ENCODE assay signal across 11 cellular contexts in genomic region chr6:159953091-159953581, GRCh38. TPM values are rescaled to one million over a fixed set of nuclear protein-coding genes. Genes with fewer than 3 reads are reported as not detected.
DNase-seq lines count a peak whose midpoint lies in the region; ATAC-seq and TF ChIP-seq lines count a peak whose summit lies in the region.
"Had no signal": no experiment of that assay in that cellular context is flagged by ENCODE, and none has a peak within 500 bp of the region (broad histone marks: within the 10 kb centered on the region; RNA-seq: fewer than 3 reads in every experiment).

No MANE protein-coding gene starts in this region.

- no peaks in the 10 kb centered on the region for H3K9me3 ChIP-seq in adipocyte (ENCODE audit: control insufficient read depth, low read length)
- no peaks in the 10 kb centered on the region for H3K9me3 ChIP-seq in skeletal muscle tissue (ENCODE audit: control insufficient read depth in 3 of 3, low read length in 3 of 3)
- H3K9me3 ChIP-seq: ascending aorta had no signal

- H3K4me3 ChIP-seq in adipocyte (ENCODE audit: low read length) (peak overlapping the region; percentile 41), skeletal muscle tissue (ENCODE audit: low read length in 3 of 3) (peak overlapping the region in 1 of 3 donors; percentile 22)
- H3K4me3 ChIP-seq: ascending aorta had no signal

- CTCF ChIA-PET in GM10248 (lab: Yijun Ruan, JAX) = no interaction called here
- CTCF ChIA-PET in activated CD4-positive, alpha-beta memory T cell treated with anti-CD3 and anti-CD28 coated beads for 36 hours (lab: Charles Lee) = interaction anchor here (0.6 kb wide), 1 partner anchor 57 kb away, joined by 4 read pairs; no protein-coding TSS in a partner anchor

- no peaks in the 10 kb centered on the region for H3K36me3 ChIP-seq in adipocyte (ENCODE audit: control insufficient read depth, insufficient read depth, low read length, severe bottlenecking)
- H3K36me3 ChIP-seq in skeletal muscle tissue (ENCODE audit: control insufficient read depth in 3 of 3, insufficient read depth in 3 of 3, low read length in 3 of 3) = no peaks in the 10 kb centered on the region
- H3K36me3 ChIP-seq: ascending aorta had no signal

- H3K27ac ChIP-seq in skeletal muscle tissue (ENCODE audit: low read depth, low read length) = peak overlapping the region; percentile 9
- H3K27ac ChIP-seq: ascending aorta had no signal

- H3K27ac Mint-ChIP-seq in HFFc6 = no peak overlapping the region
- no peak overlapping the region for H3K27ac Mint-ChIP-seq in activated CD4-positive, alpha-beta memory T cell treated with anti-CD3 and anti-CD28 coated beads for 36 hours
- H3K27ac Mint-ChIP-seq: activated CD8-positive, alpha-beta T cell treated with anti-CD3 and anti-CD28 coated beads for 36 hours had no signal

- POLR2A ChIA-PET in GM10248 (lab: Yijun Ruan, JAX) = no interaction called here
- POLR2A ChIA-PET in activated CD4-positive, alpha-beta memory T cell treated with anti-CD3 and anti-CD28 coated beads for 36 hours (lab: Charles Lee) = no interaction called here

- DNase-seq in HFFc6 (peak; percentile 13), adipocyte (ENCODE audit: low read depth) (peak; percentile 92), iris pigment epithelial cell (ENCODE audit: low read depth) (peak; percentile 95), GM10248 (ENCODE audit: extremely low spot score) (no peak), ecto neural progenitor cell (ENCODE audit: low spot score) (no peak)
- DNase-seq in activated CD4-positive, alpha-beta memory T cell treated with anti-CD3 and anti-CD28 coated beads for 36 hours = no peak
- DNase-seq: activated CD8-positive, alpha-beta T cell treated with anti-CD3 and anti-CD28 coated beads for 36 hours; SHP77 treated with DMSO at 0.1 percent for 48 hours had no signal

- no peak overlapping the region for H3K4me3 Mint-ChIP-seq in HFFc6
- no peak overlapping the region for H3K4me3 Mint-ChIP-seq in activated CD4-positive, alpha-beta memory T cell treated with anti-CD3 and anti-CD28 coated beads for 36 hours
- H3K4me3 Mint-ChIP-seq: activated CD8-positive, alpha-beta T cell treated with anti-CD3 and anti-CD28 coated beads for 36 hours had no signal

- H3K27me3 ChIP-seq in adipocyte (replicated peaks; ENCODE audit: control insufficient read depth, insufficient read depth, low read length) = no peaks in the 10 kb centered on the region
- H3K27me3 ChIP-seq in skeletal muscle tissue (ENCODE audit: control insufficient read depth in 3 of 3, insufficient read depth in 3 of 3, low read length in 3 of 3) = no peaks in the 10 kb centered on the region
- H3K27me3 ChIP-seq: ascending aorta had no signal

- TF ChIP-seq CTCF in HFFc6 (IDR thresholded peaks at IDR 0.05) (no peak), GM10248 (IDR thresholded peaks at IDR 0.05; ENCODE audit: control extremely low read depth, extremely low read depth, low read depth, missing control alignments) (no peak)

- H3K4me1 ChIP-seq in adipocyte (ENCODE audit: control insufficient read depth, insufficient read depth, low read length) (peaks cover 27% of the 10 kb centered on the region), skeletal muscle tissue (ENCODE audit: control insufficient read depth in 3 of 3, insufficient read depth in 3 of 3, low read length in 3 of 3) (peaks cover 5 to 7% (median 6%) of the 10 kb centered on the region in 3 donors)
- H3K4me1 ChIP-seq: ascending aorta had no signal

- peaks cover 11% of the 10 kb centered on the region for H3K27me3 Mint-ChIP-seq in HFFc6 (ENCODE audit: insufficient read depth)
- H3K27me3 Mint-ChIP-seq in activated CD4-positive, alpha-beta memory T cell treated with anti-CD3 and anti-CD28 coated beads for 36 hours = peaks cover 2% of the 10 kb centered on the region

- intact Hi-C loops in activated CD4-positive, alpha-beta memory T cell treated with anti-CD3 and anti-CD28 coated beads for 36 hours (cut with micrococcal nuclease) = no loop called here

- no peak for ATAC-seq in activated CD4-positive, CD25-positive, alpha-beta regulatory T cell treated with anti-CD3 and anti-CD28 coated beads, Interleukin-2, amount 50 U/mL, for 24 hours
- ATAC-seq: activated CD8-positive, alpha-beta T cell treated with anti-CD3 and anti-CD28 coated beads for 36 hours had no signal

- peaks cover 18% of the 10 kb centered on the region for H3K4me1 Mint-ChIP-seq in HFFc6 (ENCODE audit: low read depth)
- H3K4me1 Mint-ChIP-seq in activated CD4-positive, alpha-beta memory T cell treated with anti-CD3 and anti-CD28 coated beads for 36 hours (ENCODE audit: low read depth) = peaks cover 4% of the 10 kb centered on the region

- H3K9me3 Mint-ChIP-seq in HFFc6 = no peaks in the 10 kb centered on the region
- no peaks in the 10 kb centered on the region for H3K9me3 Mint-ChIP-seq in activated CD4-positive, alpha-beta memory T cell treated with anti-CD3 and anti-CD28 coated beads for 36 hours
- H3K9me3 Mint-ChIP-seq: activated CD8-positive, alpha-beta T cell treated with anti-CD3 and anti-CD28 coated beads for 36 hours had no signal

- H3K36me3 Mint-ChIP-seq in HFFc6 (ENCODE audit: low read depth) = no peaks in the 10 kb centered on the region
- H3K36me3 Mint-ChIP-seq in activated CD4-positive, alpha-beta memory T cell treated with anti-CD3 and anti-CD28 coated beads for 36 hours = no peaks in the 10 kb centered on the region

- peak overlapping the region; percentile 7 for H3K9ac ChIP-seq in adipocyte (ENCODE audit: low read length)
- no peak overlapping the region for H3K9ac ChIP-seq in skeletal muscle tissue (ENCODE audit: low read depth in 1 of 3, low read length in 3 of 3)

RNA-seq across cellular contexts. Expression of gene IGF2R, which starts 15.7 kb away (rescaled TPM):
- total RNA-seq in HFFc6 (2021; fragmentation: NEBNext Ultra II Directional; extraction: Animal tissue kit (Norgen Biotek cat#: 25700)) = 100 to 1,000 TPM in 2 of 6 experiments, 10 to 100 TPM in 4; 77.3 to 119 (median 88.1) TPM
- 161 TPM for total RNA-seq in skeletal muscle tissue
- total RNA-seq in activated CD4-positive, alpha-beta memory T cell treated with anti-CD3 and anti-CD28 coated beads for 36 hours = 10 to 100 TPM; 73.5 to 75.5 TPM

Comparison
In these comparisons a context has a peak if more than half of its experiments do, and no peak if none do; other contexts are left out.
1. DNase-seq: peak in HFFc6 (single experiment), adipocyte (single experiment) and iris pigment epithelial cell (single experiment); none in GM10248 (single experiment), activated CD4-positive, alpha-beta memory T cell treated with anti-CD3 and anti-CD28 coated beads for 36 hours (single experiment) and ecto neural progenitor cell (single experiment).